ENCODE assay signal across 8 cellular contexts in the genomic region with DNA sequence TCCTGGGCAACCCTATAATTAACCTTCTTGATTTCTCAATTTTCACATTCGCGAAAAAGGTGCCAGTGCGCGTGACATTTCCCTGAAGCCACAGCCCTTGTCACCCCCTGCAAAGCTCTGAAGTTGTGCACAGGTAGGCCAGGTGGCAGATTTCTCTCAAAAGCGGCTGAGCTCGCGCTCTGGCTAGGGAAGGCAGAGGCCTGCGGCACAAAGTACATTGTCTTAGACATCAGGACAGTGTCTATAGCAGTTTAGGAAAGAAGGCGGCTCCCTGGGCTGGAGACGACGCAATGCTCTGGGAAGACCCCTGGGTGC. TPM values are rescaled to one million over a fixed set of nuclear protein-coding genes. Genes with fewer than 3 reads are reported as not detected.
A peak's percentile ranks its signal among the peaks of the same experiment; 100 is the strongest.
DNase-seq lines count a peak whose midpoint lies in the region; ATAC-seq, FAIRE-seq and TF ChIP-seq lines count a peak whose summit lies in the region.

No MANE protein-coding gene starts in this region.

- no peak overlapping the region for H2BK12ac ChIP-seq in H1 (ENCODE audit: low read depth, low read length)

- H3K56ac ChIP-seq in H1 (replicated peaks; ENCODE audit: insufficient read length, low read depth, low read length) = no peak overlapping the region

- H2AK5ac ChIP-seq in H1 (ENCODE audit: low read depth, low read length) = no peak overlapping the region

- H3K18ac ChIP-seq in H1 (ENCODE audit: extremely low read depth, low read length) = no peak overlapping the region

- H3K4me3 ChIP-seq in BJ (ENCODE audit: low read depth, low read length) (peak overlapping the region; percentile 87), H1 (ENCODE audit: extremely low read depth in 1 of 4, insufficient read depth in 2 of 4, low read depth in 3 of 4, low read length in 4 of 4) (peak overlapping the region; percentile 79 to 94 (median 90)), neutrophil (ENCODE audit: low read depth in 1 of 2, low read length in 1 of 2) (peak overlapping the region; percentile 68 to 89)

- H2AFZ ChIP-seq in H1 (ENCODE audit: low read length) = no peak overlapping the region

- H3K27me3 ChIP-seq in BJ (ENCODE audit: control insufficient read depth, insufficient read depth, low read length) (no peaks in the 10 kb centered on the region), H1 (replicated peaks in 1 of 4; ENCODE audit: control insufficient read depth in 3 of 4, extremely low read depth in 1 of 4, insufficient read depth in 3 of 4, low read length in 3 of 4) (no peaks in the 10 kb centered on the region), neutrophil (no peaks in the 10 kb centered on the region)

- no peak for TF ChIP-seq CTCF in BJ (IDR thresholded peaks at IDR 0.05; ENCODE audit: insufficient read depth, low read depth, low read length)
- TF ChIP-seq CTCF in H1 (IDR thresholded peaks at IDR 0.05; ENCODE audit: control extremely low read depth in 1 of 3, insufficient read depth in 1 of 3, low read depth in 1 of 3, low read length in 3 of 3) = no peak
- no peak for TF ChIP-seq CTCF in neutrophil (IDR thresholded peaks at IDR 0.05)

- peak overlapping the region; percentile 85 to 94 for H3K4me2 ChIP-seq in H1 (ENCODE audit: insufficient read depth in 1 of 2, low read depth in 2 of 2, low read length in 2 of 2)

- no peak overlapping the region for H3K23ac ChIP-seq in H1 (ENCODE audit: insufficient read length)

- peak overlapping the region in 3 of 4 experiments; percentile 62 to 69 (median 65); a peak in 6 of 7 replicates for H3K9ac ChIP-seq in H1 (replicated peaks in 1 of 4; ENCODE audit: extremely low read depth in 1 of 4, low read depth in 3 of 4, low read length in 3 of 4)

- H3K36me3 ChIP-seq in BJ (ENCODE audit: control insufficient read depth, insufficient read depth, low read length) (no peaks in the 10 kb centered on the region), H1 (ENCODE audit: control insufficient read depth in 2 of 4, insufficient read depth in 4 of 4, low read length in 3 of 4) (no peaks in the 10 kb centered on the region), neutrophil (no peaks in the 10 kb centered on the region)

- H2BK5ac ChIP-seq in H1 (ENCODE audit: low read depth, low read length) = no peak overlapping the region

- H3K9me3 ChIP-seq in H1 (ENCODE audit: insufficient read depth in 2 of 2, low read depth in 1 of 2, low read length in 1 of 2) = no peaks in the 10 kb centered on the region
- no peaks in the 10 kb centered on the region for H3K9me3 ChIP-seq in neutrophil

- peak overlapping the region; percentile 11 for H4K5ac ChIP-seq in H1 (ENCODE audit: insufficient read length, low read depth, low read length)

- peaks cover 0 to 7% (median 0%) of the 10 kb centered on the region in 4 experiments; a peak in 2 of 7 replicates for H3K4me1 ChIP-seq in H1 (replicated peaks in 1 of 4; ENCODE audit: control insufficient read depth in 3 of 4, insufficient read depth in 4 of 4, low read length in 3 of 4)
- peaks cover 16 to 19% of the 10 kb centered on the region in 2 experiments for H3K4me1 ChIP-seq in neutrophil (ENCODE audit: control insufficient read depth in 1 of 2, insufficient read depth in 1 of 2, low read depth in 1 of 2, low read length in 1 of 2)

- H2BK15ac ChIP-seq in H1 (ENCODE audit: low read length) = no peak overlapping the region

- H4K91ac ChIP-seq in H1 (replicated peaks; ENCODE audit: insufficient read length, low read length) = no peak overlapping the region

- CTCF ChIA-PET in BJ (lab: Yijun Ruan, JAX) = no interaction called here
- CTCF ChIA-PET in H1 (lab: Charles Lee; ENCODE audit: partially characterized antibody) = no interaction called here

- peak in 1 of 2 experiments; percentile 13; a peak in 1 of 3 replicates for TF ChIP-seq POLR2A in H1 (IDR thresholded peaks at IDR 0.05; ENCODE audit: control extremely low read depth in 1 of 2, low read depth in 2 of 2, low read length in 2 of 2)
- TF ChIP-seq POLR2A in erythroblast (IDR thresholded peaks at IDR 0.05; ENCODE audit: low read length) = no peak

- WGBS in H1 (ENCODE audit: extremely low coverage in 1 of 2, insufficient coverage in 1 of 2, insufficient read length in 1 of 2, insufficient replicate concordance in 2 of 2, low coverage in 1 of 2, low lambda C conversion rate in 2 of 2, missing lambda C conversion rate in 1 of 2), 2 experiments = 17% methylated on average over 11 of the region's 11 CpGs; no CpG with 5 or more reads in 1 of the 2 experiments

- H2BK120ac ChIP-seq in H1 (replicated peaks; ENCODE audit: low read depth, low read length) = no peak overlapping the region

- H4K8ac ChIP-seq in H1 (ENCODE audit: extremely low read depth, insufficient read depth, low read length) = no peak overlapping the region

- H2BK20ac ChIP-seq in H1 (ENCODE audit: low read length) = no peak overlapping the region

- peaks cover 0 to 12% of the 10 kb centered on the region in 2 experiments; a peak in 2 of 4 replicates for H3K79me2 ChIP-seq in H1 (ENCODE audit: control insufficient read depth in 1 of 2, insufficient read depth in 2 of 2, low read length in 2 of 2)

- POLR2A ChIA-PET in BJ (lab: Charles Lee) = interaction anchor here (0.9 to 1.2 kb wide), 2 partner anchors 43 to 46 kb away, joined by 3 to 5 read pairs; a partner anchor contains a TSS
- POLR2A ChIA-PET in H1 (lab: Charles Lee; ENCODE audit: partially characterized antibody) = interaction anchor here (0.9 to 4.5 kb wide), 12 partner anchors 11 to 181 kb away, joined by 3 to 36 read pairs (median 5); a partner anchor contains a TSS

- H3K23me2 ChIP-seq in H1 (ENCODE audit: low read depth, low read length) = peaks cover 9% of the 10 kb centered on the region

- no peaks in the 10 kb centered on the region for H4K20me1 ChIP-seq in H1 (replicated peaks in 1 of 2; ENCODE audit: control insufficient read depth in 1 of 2, insufficient read depth in 2 of 2, low read length in 2 of 2)

- no peak overlapping the region for H3K14ac ChIP-seq in H1 (ENCODE audit: insufficient read length)

- peak; percentile 21 for ATAC-seq in GM21515 (IDR thresholded peaks at IDR 0.05; ENCODE audit: unreplicated experiment)
- ATAC-seq in HG03139 (IDR thresholded peaks at IDR 0.05; ENCODE audit: unreplicated experiment) = no peak

- peak overlapping the region; percentile 53; the same call in 1 of the 2 replicates for H3K27ac ChIP-seq in H1 (ENCODE audit: low read depth, low read length)
- peak overlapping the region; percentile 61 for H3K27ac ChIP-seq in neutrophil

- no peak for TF ChIP-seq RAD21 in H1 (IDR thresholded peaks at IDR 0.05 in 1 of 2, conservative IDR thresholded peaks at IDR 0.05 in 1 of 2; ENCODE audit: low read depth in 2 of 2, low read length in 2 of 2)

- no peak overlapping the region for H3K4ac ChIP-seq in H1 (replicated peaks; ENCODE audit: insufficient read length, low read depth, low read length)

- H3K79me1 ChIP-seq in H1 (ENCODE audit: low read depth, low read length) = no peaks in the 10 kb centered on the region; the same call in none of the 2 replicates

- TF ChIP-seq EP300 in H1 (IDR thresholded peaks at IDR 0.05; ENCODE audit: borderline replicate concordance in 1 of 2, low read depth in 2 of 2, low read length in 2 of 2) = no peak

- DNase-seq in BJ (ENCODE audit: low read depth) = no peak
- peak; percentile 83 for DNase-seq in NCI-H748 (lab: John Stamatoyannopoulos, UW; ENCODE audit: unreplicated experiment)
- DNase-seq in H1 (ENCODE audit: low read depth in 1 of 2, low spot score in 2 of 2) = no peak
- no peak for DNase-seq in erythroblast (lab: John Stamatoyannopoulos, UW)
- no peak for DNase-seq in stimulated activated CD8-positive, alpha-beta memory T cell treated with anti-CD3 and anti-CD28 coated beads, Interleukin-4, amount 100 ng/mL, for 48 hours

- FAIRE-seq in H1 (lab: Jason Lieb, UNC) = no peak

TF ChIP-seq in H1, 55 proteins besides CTCF, POLR2A, EP300 and RAD21:
- TF ChIP-seq SUZ12 (IDR thresholded peaks at IDR 0.05; ENCODE audit: low read length) (no peak), HDAC2 (IDR thresholded peaks at IDR 0.05; ENCODE audit: borderline replicate concordance in 1 of 2, low read depth in 2 of 2, low read length in 2 of 2) (no peak), POLR2AphosphoS5 (IDR thresholded peaks at IDR 0.05; ENCODE audit: low read depth, low read length) (no peak)

RNA-seq across cellular contexts. Expression of a gene that starts 42.9 kb away (rescaled TPM):
- polyA plus RNA-seq in BJ (2011; rRNA removed) (1.2 and 2.7 TPM in 2 replicates), H1 (2011; rRNA removed) (0.72 and 1.00 TPM in 2 replicates)
- 2.3 and 2.5 TPM in 2 replicates for polyA minus RNA-seq in BJ (2011; rRNA and poly(A)+ RNA removed)
- 6.8 and 7.4 TPM in 2 replicates for total RNA-seq in H1 (2021; fragmentation: NEBNext Ultra II Directional; extraction: Animal tissue kit (Norgen Biotek cat#: 25700))
- 1.8 TPM for polyA plus RNA-seq in H1 (2011; cell fraction: cytosol; rRNA removed)
- polyA plus RNA-seq in H1 (2011; cell fraction: nucleus; rRNA removed) = 1.1 TPM
- 2.5 to 5.0 TPM (median 3.2 TPM) in 4 replicates for polyA plus RNA-seq in H1 (2012, experiment 1 of 2)
- polyA plus RNA-seq in H1 (2012, experiment 2 of 2) = 0.28 TPM
- 3.7 TPM for polyA plus RNA-seq in H1 (2013, experiment 1 of 2)
- polyA plus RNA-seq in H1 (2013, experiment 2 of 2) = 3.8 TPM
- 4.4 and 6.7 TPM in 2 replicates for polyA minus RNA-seq in H1 (2011; rRNA and poly(A)+ RNA removed)
- 3.1 TPM for polyA minus RNA-seq in H1 (2011; cell fraction: cytosol; rRNA and poly(A)+ RNA removed)
- 10.4 TPM for polyA minus RNA-seq in H1 (2011; cell fraction: nucleus; rRNA and poly(A)+ RNA removed)

RNA-seq across cellular contexts. Expression of a gene that starts 45.7 kb away (rescaled TPM):
- polyA plus RNA-seq in BJ (2011; rRNA removed) = 3.9 and 7.2 TPM in 2 replicates
- polyA minus RNA-seq in BJ (2011; rRNA and poly(A)+ RNA removed) = 5.8 and 8.9 TPM in 2 replicates
- total RNA-seq in H1 (2021; fragmentation: NEBNext Ultra II Directional; extraction: Animal tissue kit (Norgen Biotek cat#: 25700)) = 8.0 and 8.3 TPM in 2 replicates
- polyA plus RNA-seq in H1 (2011; rRNA removed) = 4.1 and 4.5 TPM in 2 replicates
- polyA plus RNA-seq in H1 (2011; cell fraction: cytosol; rRNA removed) = 5.5 TPM
- polyA plus RNA-seq in H1 (2011; cell fraction: nucleus; rRNA removed) = 4.8 TPM
- 5.1 to 8.1 TPM (median 5.6 TPM) in 4 replicates for polyA plus RNA-seq in H1 (2012, experiment 1 of 2)
- 0.70 TPM for polyA plus RNA-seq in H1 (2012, experiment 2 of 2)
- polyA plus RNA-seq in H1 (2013, experiment 1 of 2) = 11.5 TPM
- polyA plus RNA-seq in H1 (2013, experiment 2 of 2) = 10.1 TPM
- 10.6 and 15.2 TPM in 2 replicates for polyA minus RNA-seq in H1 (2011; rRNA and poly(A)+ RNA removed)
- polyA minus RNA-seq in H1 (2011; cell fraction: cytosol; rRNA and poly(A)+ RNA removed) = 15.8 TPM
- polyA minus RNA-seq in H1 (2011; cell fraction: nucleus; rRNA and poly(A)+ RNA removed) = 25.3 TPM
